Comparison of ENCODE assay signal across 10 cellular contexts in genomic region chr10:72223743-72224101, GRCh38. TPM values are rescaled to one million over a fixed set of nuclear protein-coding genes. Genes with fewer than 3 reads are reported as not detected.
DNase-seq lines count a peak whose midpoint lies in the region; ATAC-seq lines count a peak whose summit lies in the region.
"Had no signal": no experiment of that assay in that cellular context is flagged by ENCODE, and none has a peak within 500 bp of the region (broad histone marks: within the 10 kb centered on the region; RNA-seq: fewer than 3 reads in every experiment).

No MANE protein-coding gene starts in this region.

- no peaks in the 10 kb centered on the region for H3K27me3 Mint-ChIP-seq in activated T-helper 1 cell treated with anti-CD3 and anti-CD28 coated beads, Interleukin-12 subunit alpha, Interleukin-12 subunit beta, Interleukin-2, Interleukin-4 antibody, amounts not matched to agents 30 ng/mL and 10 ng/mL and 1 ng/mL, durations not matched to agents 14 hours and 24 hours and 36 hours (ENCODE audit: insufficient read depth)
- no peaks in the 10 kb centered on the region for H3K27me3 Mint-ChIP-seq in stimulated activated naive CD8-positive, alpha-beta T cell treated with anti-CD3 and anti-CD28 coated beads, Interleukin-15, amount 100 ng/mL, for 72 hours

- peaks cover 28% of the 10 kb centered on the region for H3K36me3 Mint-ChIP-seq in activated T-helper 1 cell treated with anti-CD3 and anti-CD28 coated beads, Interleukin-12 subunit alpha, Interleukin-12 subunit beta, Interleukin-2, Interleukin-4 antibody, amounts not matched to agents 30 ng/mL and 10 ng/mL and 1 ng/mL, durations not matched to agents 14 hours and 24 hours and 36 hours (ENCODE audit: low read depth)

- DNase-seq in NCI-H82 (lab: John Stamatoyannopoulos, UW) (peak; percentile 16), NCI-H82 treated with DMSO at 0.1 percent for 48 hours (lab: John Stamatoyannopoulos, UW; ENCODE audit: unreplicated experiment) (no peak), iris pigment epithelial cell (ENCODE audit: low read depth) (peak; percentile 69), left colon (no peak)
- DNase-seq in activated T-helper 1 cell treated with anti-CD3 and anti-CD28 coated beads, Interleukin-12 subunit alpha, Interleukin-12 subunit beta, Interleukin-2, Interleukin-4 antibody, amounts not matched to agents 30 ng/mL and 10 ng/mL and 1 ng/mL, durations not matched to agents 14 hours and 24 hours and 36 hours (ENCODE audit: low spot score), result no peak
- DNase-seq in stimulated activated naive CD8-positive, alpha-beta T cell treated with anti-CD3 and anti-CD28 coated beads, Interleukin-15, amount 100 ng/mL, for 72 hours, result peak in 1 of 2 donors; percentile 39
- DNase-seq: NCI-H1930 had no signal

- H3K4me3 Mint-ChIP-seq in activated T-helper 1 cell treated with anti-CD3 and anti-CD28 coated beads, Interleukin-12 subunit alpha, Interleukin-12 subunit beta, Interleukin-2, Interleukin-4 antibody, amounts not matched to agents 30 ng/mL and 10 ng/mL and 1 ng/mL, durations not matched to agents 14 hours and 24 hours and 36 hours, result no peak overlapping the region
- H3K4me3 Mint-ChIP-seq in stimulated activated naive CD8-positive, alpha-beta T cell treated with anti-CD3 and anti-CD28 coated beads, Interleukin-15, amount 100 ng/mL, for 72 hours, result peak overlapping the region; percentile 69 to 76
- H3K4me3 Mint-ChIP-seq: neural progenitor cell had no signal

- H3K4me1 Mint-ChIP-seq in activated T-helper 1 cell treated with anti-CD3 and anti-CD28 coated beads, Interleukin-12 subunit alpha, Interleukin-12 subunit beta, Interleukin-2, Interleukin-4 antibody, amounts not matched to agents 30 ng/mL and 10 ng/mL and 1 ng/mL, durations not matched to agents 14 hours and 24 hours and 36 hours (ENCODE audit: low read depth), result peaks cover 44% of the 10 kb centered on the region
- peaks cover 66% of the 10 kb centered on the region for H3K4me1 Mint-ChIP-seq in stimulated activated naive CD8-positive, alpha-beta T cell treated with anti-CD3 and anti-CD28 coated beads, Interleukin-15, amount 100 ng/mL, for 72 hours

- peak; percentile 68 for ATAC-seq in stimulated activated naive CD8-positive, alpha-beta T cell treated with anti-CD3 and anti-CD28 coated beads, Interleukin-15, amount 100 ng/mL, for 72 hours
- ATAC-seq in left colon, result no peak
- no peak for ATAC-seq in GM18498 (IDR thresholded peaks at IDR 0.05; ENCODE audit: unreplicated experiment)
- no peak for ATAC-seq in HG03175 (IDR thresholded peaks at IDR 0.05; ENCODE audit: unreplicated experiment)

- H3K27ac Mint-ChIP-seq in activated T-helper 1 cell treated with anti-CD3 and anti-CD28 coated beads, Interleukin-12 subunit alpha, Interleukin-12 subunit beta, Interleukin-2, Interleukin-4 antibody, amounts not matched to agents 30 ng/mL and 10 ng/mL and 1 ng/mL, durations not matched to agents 14 hours and 24 hours and 36 hours, result peak overlapping the region; percentile 12
- peak overlapping the region in 1 of 2 donors; percentile 93 for H3K27ac Mint-ChIP-seq in stimulated activated naive CD8-positive, alpha-beta T cell treated with anti-CD3 and anti-CD28 coated beads, Interleukin-15, amount 100 ng/mL, for 72 hours

- intact Hi-C loops in activated T-helper 1 cell treated with anti-CD3 and anti-CD28 coated beads, Interleukin-12 subunit alpha, Interleukin-12 subunit beta, Interleukin-2, Interleukin-4 antibody, amounts not matched to agents 30 ng/mL and 10 ng/mL and 1 ng/mL, durations not matched to agents 14 hours and 24 hours and 36 hours (cut with micrococcal nuclease), result loop anchor here (1.0 to 10.0 kb wide), 7 partner anchors 25 to 329 kb away; no protein-coding TSS in a partner anchor
- intact Hi-C loops in left colon (cut with DNase I, micrococcal nuclease), result loop anchor here in 1 of 2 donors (10.0 kb wide), 1 partner anchor 111 kb away; no protein-coding TSS in a partner anchor

- H3K9me3 Mint-ChIP-seq in activated T-helper 1 cell treated with anti-CD3 and anti-CD28 coated beads, Interleukin-12 subunit alpha, Interleukin-12 subunit beta, Interleukin-2, Interleukin-4 antibody, amounts not matched to agents 30 ng/mL and 10 ng/mL and 1 ng/mL, durations not matched to agents 14 hours and 24 hours and 36 hours, result no peaks in the 10 kb centered on the region
- no peaks in the 10 kb centered on the region for H3K9me3 Mint-ChIP-seq in stimulated activated naive CD8-positive, alpha-beta T cell treated with anti-CD3 and anti-CD28 coated beads, Interleukin-15, amount 100 ng/mL, for 72 hours
- H3K9me3 Mint-ChIP-seq: neural progenitor cell had no signal

RNA-seq across cellular contexts. Expression of gene ASCC1, which starts 7.6 kb away (rescaled TPM):
- 29.8 and 33.5 TPM in 2 replicates for total RNA-seq in activated T-helper 1 cell treated with anti-CD3 and anti-CD28 coated beads, Interleukin-12 subunit alpha, Interleukin-12 subunit beta, Interleukin-2, Interleukin-4 antibody, amounts not matched to agents 30 ng/mL and 10 ng/mL and 1 ng/mL, durations not matched to agents 14 hours and 24 hours and 36 hours
- 10 to 100 TPM; 17.7 to 17.9 TPM for total RNA-seq in left colon

RNA-seq across cellular contexts. Expression of gene ANAPC16, which starts 7.9 kb away (rescaled TPM):
- total RNA-seq in activated T-helper 1 cell treated with anti-CD3 and anti-CD28 coated beads, Interleukin-12 subunit alpha, Interleukin-12 subunit beta, Interleukin-2, Interleukin-4 antibody, amounts not matched to agents 30 ng/mL and 10 ng/mL and 1 ng/mL, durations not matched to agents 14 hours and 24 hours and 36 hours, result 80.0 and 81.6 TPM in 2 replicates
- total RNA-seq in left colon, result 10 to 100 TPM; 75.6 to 83.8 TPM

RNA-seq across cellular contexts. Expression of gene DDIT4, which starts 50.0 kb away (rescaled TPM):
- 178 and 183 TPM in 2 replicates for total RNA-seq in activated T-helper 1 cell treated with anti-CD3 and anti-CD28 coated beads, Interleukin-12 subunit alpha, Interleukin-12 subunit beta, Interleukin-2, Interleukin-4 antibody, amounts not matched to agents 30 ng/mL and 10 ng/mL and 1 ng/mL, durations not matched to agents 14 hours and 24 hours and 36 hours
- total RNA-seq in left colon, result 100 to 1,000 TPM in 1 of 2 donors, 10 to 100 TPM in 1; 60.1 to 210 TPM

Comparison
In these comparisons a context has a peak if more than half of its experiments do, and no peak if none do; other contexts are left out.
1. DNase-seq: peak in NCI-H82 (single experiment) and iris pigment epithelial cell (single experiment); none in NCI-H82 treated with DMSO at 0.1 percent for 48 hours (single experiment), activated T-helper 1 cell treated with anti-CD3 and anti-CD28 coated beads, Interleukin-12 subunit alpha, Interleukin-12 subunit beta, Interleukin-2, Interleukin-4 antibody, amounts not matched to agents 30 ng/mL and 10 ng/mL and 1 ng/mL, durations not matched to agents 14 hours and 24 hours and 36 hours (single experiment) and left colon (0 of 2).